In the genomic region with DNA sequence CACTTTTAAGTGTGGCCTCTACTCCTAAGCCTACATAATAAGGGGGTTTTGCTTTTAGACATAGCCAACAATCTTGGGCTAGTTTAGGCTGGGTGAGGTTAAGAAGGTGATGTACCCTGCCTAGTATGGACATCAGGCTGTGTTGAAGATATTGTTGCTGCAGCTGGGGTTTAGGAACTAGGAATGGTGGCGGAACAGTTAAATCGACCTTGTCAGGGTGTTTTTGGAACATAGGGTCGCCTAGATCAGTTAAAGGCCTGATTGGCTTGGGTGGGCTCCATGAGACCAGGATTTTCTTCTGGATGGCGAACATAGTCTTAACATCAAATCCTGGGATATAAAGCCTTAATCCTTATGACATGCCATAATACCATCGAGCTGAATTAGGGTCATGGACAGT, we compare ENCODE assay signal across 24 cellular contexts.
"Had no signal": no experiment of that assay in that cellular context is flagged by ENCODE, and none has a peak within 500 bp of the region (broad histone marks: within the 10 kb centered on the region; RNA-seq: fewer than 3 reads in every experiment).

No MANE protein-coding gene starts in this region.

- FAIRE-seq: colon, endothelial cell of umbilical vein, islet of Langerhans, keratinocyte had no signal

- H3K4me1 ChIP-seq: gastrocnemius medialis, heart right ventricle, left lung, lower lobe of right lung had no signal

- H3K36me3 ChIP-seq: esophagus squamous epithelium, gastrocnemius medialis, heart right ventricle, left lung, lower lobe of right lung had no signal

- DNase-seq: dermis blood vessel endothelial cell; dorsolateral prefrontal cortex; effector CD4-positive, alpha-beta T cell; effector memory CD4-positive, alpha-beta T cell; esophagus squamous epithelium; foreskin fibroblast; foreskin melanocyte; gastrocnemius medialis; glutamatergic neuron; head of caudate nucleus; heart right ventricle; hippocampal formation; left cardiac atrium; left lung; left ventricle myocardium superior; lower lobe of right lung; mesenchymal stem cell; mucosa of descending colon; naive B cell had no signal

- H3K4me3 ChIP-seq: coronary artery, dorsolateral prefrontal cortex, esophagus squamous epithelium, gastrocnemius medialis, heart right ventricle, left lung, lower lobe of right lung, mucosa of descending colon had no signal

- H3K27ac ChIP-seq: coronary artery, dorsolateral prefrontal cortex, esophagus squamous epithelium, gastrocnemius medialis, heart right ventricle, left lung, lower lobe of right lung had no signal

- H3K9me3 ChIP-seq: left lung, mucosa of descending colon had no signal
